10 cellular contexts compared by ENCODE assay signal in the genomic region with DNA sequence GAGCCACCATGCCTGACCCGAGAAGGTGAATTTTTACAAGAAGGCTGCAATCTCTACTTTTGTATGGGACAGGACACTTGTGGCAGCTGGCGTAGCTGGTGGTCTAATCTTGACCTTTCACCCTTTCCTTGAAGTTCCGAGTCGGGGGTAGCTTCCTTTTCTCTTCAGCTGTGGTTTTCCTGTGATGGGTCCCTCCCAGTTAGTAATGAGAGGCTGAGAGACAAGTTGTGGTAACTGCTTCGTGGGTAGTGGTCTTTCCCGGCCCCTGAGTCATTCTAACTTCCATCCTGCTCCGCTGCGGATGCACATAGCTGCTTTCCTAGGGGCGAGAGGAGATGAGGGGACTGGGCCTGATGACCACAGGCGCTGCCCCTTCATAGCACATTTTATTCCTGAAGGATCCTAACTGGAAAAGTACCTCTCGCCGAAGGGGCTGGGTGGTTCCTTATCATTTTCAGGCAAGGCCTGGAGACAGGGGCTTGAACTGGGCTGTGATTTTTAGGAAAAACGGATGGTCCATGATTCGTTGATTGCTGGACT. TPM values are rescaled to one million over a fixed set of nuclear protein-coding genes. Genes with fewer than 3 reads are reported as not detected.
DNase-seq lines count a peak whose midpoint lies in the region; ATAC-seq, FAIRE-seq and TF ChIP-seq lines count a peak whose summit lies in the region.
"Had no signal": no experiment of that assay in that cellular context is flagged by ENCODE, and none has a peak within 500 bp of the region (broad histone marks: within the 10 kb centered on the region; RNA-seq: fewer than 3 reads in every experiment).

No MANE protein-coding gene starts in this region.

- POLR2A ChIA-PET in A549 (lab: Yijun Ruan, JAX), result no interaction called here
- POLR2A ChIA-PET in activated CD8-positive, alpha-beta T cell treated with anti-CD3 and anti-CD28 coated beads, Interleukin-2, amount 10 ng/mL, durations not matched to agents 7 days and 5 days (lab: Charles Lee), result interaction anchor here (0.6 to 2.1 kb wide), 3 partner anchors 11 to 77 kb away, joined by 3 to 6 read pairs (median 3); no protein-coding TSS in a partner anchor

- H3K4me3 ChIP-seq in A549, result peak overlapping the region; percentile 34; the same call in 1 of the 3 replicates
- no peak overlapping the region for H3K4me3 ChIP-seq in GM23338
- H3K4me3 ChIP-seq in mesodermal cell (ENCODE audit: extremely low read depth, insufficient read depth, low read length, poor library complexity, severe bottlenecking), result no peak overlapping the region
- no peak overlapping the region for H3K4me3 ChIP-seq in HAP-1
- H3K4me3 ChIP-seq: testis had no signal

- TF ChIP-seq CTCF in A549 (IDR thresholded peaks at IDR 0.05) (no peak), GM23338 (conservative IDR thresholded peaks at IDR 0.05; ENCODE audit: low read depth in 2 of 2) (no peak)

- H3K9me3 Mint-ChIP-seq in GM23338, result no peaks in the 10 kb centered on the region
- H3K9me3 Mint-ChIP-seq in activated CD8-positive, alpha-beta T cell treated with anti-CD3 and anti-CD28 coated beads, Interleukin-2, amount 10 ng/mL, durations not matched to agents 7 days and 5 days (ENCODE audit: insufficient read depth), result no peaks in the 10 kb centered on the region

- H3K27me3 ChIP-seq in GM23338 (ENCODE audit: insufficient read depth) (peaks cover 15% of the 10 kb centered on the region), HAP-1 (ENCODE audit: low read depth) (no peaks in the 10 kb centered on the region)
- H3K27me3 ChIP-seq: testis had no signal

- H3K9me2 ChIP-seq in GM23338 (ENCODE audit: insufficient read depth), result no peaks in the 10 kb centered on the region

- H3K27ac ChIP-seq in A549 (peak overlapping the region; percentile 70 to 83), GM23338 (ENCODE audit: low read depth) (peak overlapping the region; percentile 73; the same call in 1 of the 2 replicates), mesodermal cell (ENCODE audit: low read depth, low read length, severe bottlenecking) (peak overlapping the region; percentile 54)
- H3K27ac ChIP-seq: testis had no signal

- no peaks in the 10 kb centered on the region for H3K36me3 ChIP-seq in GM23338 (ENCODE audit: insufficient read depth)
- H3K36me3 ChIP-seq in mesodermal cell (ENCODE audit: control insufficient read depth, insufficient read depth, low read length), result no peaks in the 10 kb centered on the region
- no peaks in the 10 kb centered on the region for H3K36me3 ChIP-seq in HAP-1 (replicated peaks)

- H3K79me2 ChIP-seq in GM23338 (replicated peaks; ENCODE audit: insufficient read depth), result peaks cover 45% of the 10 kb centered on the region

- WGBS in A549 (ENCODE audit: missing lambda C conversion rate), result 78% methylated on average over 14 of the region's 14 CpGs
- WGBS in mesodermal cell (ENCODE audit: insufficient coverage in 2 of 2), 2 experiments, result 85 to 86% methylated on average over 10 to 12 of the region's 14 CpGs

- H3F3A ChIP-seq in GM23338 (replicated peaks; ENCODE audit: low read depth), result peaks cover 8% of the 10 kb centered on the region

- H3K4me3 Mint-ChIP-seq in GM23338, result no peak overlapping the region
- peak overlapping the region; percentile 51 for H3K4me3 Mint-ChIP-seq in activated CD8-positive, alpha-beta T cell treated with anti-CD3 and anti-CD28 coated beads, Interleukin-2, amount 10 ng/mL, durations not matched to agents 7 days and 5 days

- TF ChIP-seq RAD21 in A549 (conservative IDR thresholded peaks at IDR 0.05 in 1 of 2, IDR thresholded peaks at IDR 0.05 in 1 of 2), result no peak

- TF ChIP-seq POLR2A in A549 (IDR thresholded peaks at IDR 0.05; ENCODE audit: low read length), result no peak

- no peak for TF ChIP-seq EP300 in A549 (IDR thresholded peaks at IDR 0.05)

- H4K20me1 ChIP-seq in GM23338 (replicated peaks; ENCODE audit: insufficient read depth), result no peaks in the 10 kb centered on the region; the same call in 1 of the 2 replicates

- ATAC-seq in A549 (no peak), GM23338 (no peak)
- no peak for ATAC-seq in activated CD8-positive, alpha-beta T cell treated with anti-CD3 and anti-CD28 coated beads, Interleukin-2, amount 10 ng/mL, durations not matched to agents 7 days and 5 days

- H3K27ac Mint-ChIP-seq in GM23338, result peak overlapping the region; percentile 59; the same call in 1 of the 2 replicates
- H3K27ac Mint-ChIP-seq in activated CD8-positive, alpha-beta T cell treated with anti-CD3 and anti-CD28 coated beads, Interleukin-2, amount 10 ng/mL, durations not matched to agents 7 days and 5 days, result peak overlapping the region; percentile 49

- H3K4me2 ChIP-seq in A549 (peak overlapping the region; percentile 96), GM23338 (peak overlapping the region; percentile 23; the same call in 1 of the 2 replicates)

- peaks cover 53% of the 10 kb centered on the region for H3K4me1 Mint-ChIP-seq in GM23338
- H3K4me1 Mint-ChIP-seq in activated CD8-positive, alpha-beta T cell treated with anti-CD3 and anti-CD28 coated beads, Interleukin-2, amount 10 ng/mL, durations not matched to agents 7 days and 5 days (ENCODE audit: low read depth), result peaks cover 73% of the 10 kb centered on the region

- H3K4me1 ChIP-seq in A549, result peaks cover 68% of the 10 kb centered on the region
- peaks cover 37% of the 10 kb centered on the region for H3K4me1 ChIP-seq in GM23338 (ENCODE audit: insufficient read depth)
- peaks cover 22% of the 10 kb centered on the region for H3K4me1 ChIP-seq in mesodermal cell (ENCODE audit: control insufficient read depth, insufficient read depth, low read length, poor library complexity, severe bottlenecking)
- peaks cover 34% of the 10 kb centered on the region for H3K4me1 ChIP-seq in HAP-1

- H3K27me3 Mint-ChIP-seq in GM23338 (ENCODE audit: insufficient read depth, low read depth, poor library complexity), result peaks cover 19% of the 10 kb centered on the region
- H3K27me3 Mint-ChIP-seq in activated CD8-positive, alpha-beta T cell treated with anti-CD3 and anti-CD28 coated beads, Interleukin-2, amount 10 ng/mL, durations not matched to agents 7 days and 5 days (ENCODE audit: low read depth), result no peaks in the 10 kb centered on the region

- FAIRE-seq in A549 (lab: Jason Lieb, UNC), result no peak

- H3K36me3 Mint-ChIP-seq in GM23338 (ENCODE audit: low read depth), result no peaks in the 10 kb centered on the region; the same call in 2 of the 3 replicates
- peaks cover 5% of the 10 kb centered on the region for H3K36me3 Mint-ChIP-seq in activated CD8-positive, alpha-beta T cell treated with anti-CD3 and anti-CD28 coated beads, Interleukin-2, amount 10 ng/mL, durations not matched to agents 7 days and 5 days (ENCODE audit: low read depth)

- no peaks in the 10 kb centered on the region for H3K9me3 ChIP-seq in A549
- no peaks in the 10 kb centered on the region for H3K9me3 ChIP-seq in mesodermal cell (ENCODE audit: control insufficient read depth, low read length)
- no peaks in the 10 kb centered on the region for H3K9me3 ChIP-seq in HAP-1
- H3K9me3 ChIP-seq: testis had no signal

- in situ Hi-C loops in HAP-1 (cut with MboI; ENCODE audit: low sequenced_read_pairs), result no loop called here

- CTCF ChIA-PET in A549 (lab: Yijun Ruan, JAX), result interaction anchor here (0.8 to 4.6 kb wide), 3 partner anchors 42 to 89 kb away, joined by 3 to 26 read pairs (median 23); no protein-coding TSS in a partner anchor
- CTCF ChIA-PET in activated CD8-positive, alpha-beta T cell treated with anti-CD3 and anti-CD28 coated beads, Interleukin-2, amount 10 ng/mL, durations not matched to agents 7 days and 5 days (lab: Charles Lee), result interaction anchor here (0.7 to 3.7 kb wide), 7 partner anchors 9 to 344 kb away, joined by 3 to 40 read pairs (median 4); no protein-coding TSS in a partner anchor

- DNase-seq in A549 (ENCODE audit: low read depth in 1 of 2, low spot score in 1 of 2) (no peak), GM23338 (ENCODE audit: low spot score) (no peak), HAP-1 (ENCODE audit: low spot score in 2 of 2) (no peak), OCI-M1 (lab: John Stamatoyannopoulos, UW) (no peak), NCI-H2171 treated with DMSO at 0.1 percent for 48 hours (lab: John Stamatoyannopoulos, UW) (no peak), NCI-H187 treated with DMSO at 0.1 percent for 48 hours (lab: John Stamatoyannopoulos, UW) (no peak)
- DNase-seq in activated CD8-positive, alpha-beta T cell treated with anti-CD3 and anti-CD28 coated beads, Interleukin-2, amount 10 ng/mL, durations not matched to agents 7 days and 5 days, result no peak
- DNase-seq: mammary epithelial cell, testis had no signal

- H2AFZ ChIP-seq in GM23338, result no peak overlapping the region

TF ChIP-seq in A549, 52 proteins besides CTCF, POLR2A, EP300 and RAD21 (continues in another document):
- TF ChIP-seq FOSB (CRISPR knock-in tag; IDR thresholded peaks at IDR 0.05), result no peak

TF ChIP-seq in GM23338, 12 proteins besides CTCF, POLR2A, EP300 and RAD21 (continues in another document):
- TF ChIP-seq NANOG (IDR thresholded peaks at IDR 0.05; ENCODE audit: borderline replicate concordance) (no peak), EZH2 (IDR thresholded peaks at IDR 0.05; ENCODE audit: low read depth, unreplicated experiment) (no peak), POLR2AphosphoS5 (IDR thresholded peaks at IDR 0.05; ENCODE audit: low read depth) (no peak)

RNA-seq across cellular contexts. Expression of gene SYNJ2, which starts 3.1 kb away (rescaled TPM):
- polyA plus RNA-seq in A549 (2011; rRNA removed), result 22.3 and 24.7 TPM in 2 replicates
- 28.9 and 30.2 TPM in 2 replicates for polyA plus RNA-seq in A549 (2012; cell fraction: cytosol; rRNA removed)
- polyA plus RNA-seq in A549 (2012; cell fraction: nucleus; rRNA removed), result 21.6 and 25.1 TPM in 2 replicates
- polyA plus RNA-seq in A549 (2017; fragmentation: RNase III; extraction: RNeasy Plus Mini Kit Qiagen cat#74134 plus additional on column Dnase treatment), result 26.5 to 28.5 TPM (median 26.7 TPM) in 3 replicates
- 31.0 and 31.9 TPM in 2 replicates for polyA minus RNA-seq in A549 (2011; rRNA and poly(A)+ RNA removed)
- total RNA-seq in GM23338 (2014; rRNA removed; shearing (Covaris generic)), result 5.6 and 8.4 TPM in 2 replicates
- 2.5 and 2.8 TPM in 2 replicates for polyA plus RNA-seq in GM23338 (2016; fragmentation: Nextera tagmentation; extraction: Ambion mirVana)
- total RNA-seq in activated CD8-positive, alpha-beta T cell treated with anti-CD3 and anti-CD28 coated beads, Interleukin-2, amount 10 ng/mL, durations not matched to agents 7 days and 5 days, result 10 to 100 TPM; 38.2 to 38.5 TPM
- 12.6 TPM for polyA plus RNA-seq in mesodermal cell (2013, experiment 1 of 2)
- 9.9 TPM for polyA plus RNA-seq in mesodermal cell (2013, experiment 2 of 2)
